8 cellular contexts compared by ENCODE assay signal in genomic region chr5:172765766-172766286, GRCh38. TPM values are rescaled to one million over a fixed set of nuclear protein-coding genes. Genes with fewer than 3 reads are reported as not detected.
A peak's percentile ranks its signal among the peaks of the same experiment; 100 is the strongest.
DNase-seq lines count a peak whose midpoint lies in the region; ATAC-seq and TF ChIP-seq lines count a peak whose summit lies in the region.

No MANE protein-coding gene starts in this region.

- no peak for TF ChIP-seq EP300 in ovary (IDR thresholded peaks at IDR 0.05)

- intact Hi-C loops in ovary (cut with DNase I) = loop anchor here in 3 of 4 donors (5.0 kb wide), 2 partner anchors 49 to 136 kb away; no protein-coding TSS in a partner anchor

- H3K4me3 ChIP-seq in DND-41 (ENCODE audit: low read depth in 1 of 2, low read length in 2 of 2) (peak overlapping the region in 1 of 2 experiments; percentile 55; a peak in 2 of 4 replicates), ovary (peak overlapping the region; percentile 82)

- H3K4me1 ChIP-seq in DND-41 (ENCODE audit: insufficient read depth, low read length) (peaks cover 37% of the 10 kb centered on the region), ovary (ENCODE audit: insufficient read depth) (peaks cover 11% of the 10 kb centered on the region)

- H4K20me1 ChIP-seq in DND-41 (ENCODE audit: insufficient read depth, low read length) = peaks cover 19% of the 10 kb centered on the region

- peak overlapping the region; percentile 68 for H2AFZ ChIP-seq in DND-41 (ENCODE audit: low read depth, low read length)

- H3K4me2 ChIP-seq in DND-41 (ENCODE audit: insufficient read depth, low read length) = peak overlapping the region; percentile 65

- peaks cover 15% of the 10 kb centered on the region for H3K79me2 ChIP-seq in DND-41 (ENCODE audit: insufficient read depth, low read length)

- H3K27ac ChIP-seq in DND-41 (ENCODE audit: low read length) (no peak overlapping the region), ovary (peak overlapping the region; percentile 40 to 98)

- TF ChIP-seq CTCF in DND-41 (IDR thresholded peaks at IDR 0.05; ENCODE audit: borderline replicate concordance, extremely low read depth, low read length, poor library complexity, severe bottlenecking) = no peak
- TF ChIP-seq CTCF in ovary (IDR thresholded peaks at IDR 0.05) = peak in 1 of 3 donors; percentile 5

- H3K9ac ChIP-seq in DND-41 (ENCODE audit: low read depth, low read length) = peak overlapping the region; percentile 45

- DNase-seq in DND-41 = no peak
- peak; percentile 97 for DNase-seq in fibroblast of gingiva (ENCODE audit: low read depth)
- DNase-seq in ovary = peak in 2 of 5 donors; percentile 36 to 44
- no peak for DNase-seq in HUDEP-2 (lab: John Stamatoyannopoulos, UW; ENCODE audit: unreplicated experiment in 76 of 76)

- no peaks in the 10 kb centered on the region for H3K27me3 ChIP-seq in DND-41 (ENCODE audit: insufficient read depth, low read length, poor library complexity)
- H3K27me3 ChIP-seq in ovary = no peaks in the 10 kb centered on the region

- H3K9me3 ChIP-seq in DND-41 (ENCODE audit: insufficient read depth, low read length, severe bottlenecking) = no peaks in the 10 kb centered on the region
- H3K9me3 ChIP-seq in ovary = no peaks in the 10 kb centered on the region

- 11 to 14% (median 13%) methylated on average over 4 of the region's 4 CpGs for WGBS in ovary, 3 donors

- H3K36me3 ChIP-seq in DND-41 (ENCODE audit: insufficient read depth, low read length) (peaks cover 19% of the 10 kb centered on the region), ovary (no peaks in the 10 kb centered on the region)

- TF ChIP-seq POLR2A in ovary (IDR thresholded peaks at IDR 0.05) = no peak

- no peak for ATAC-seq in DND-41 (ENCODE audit: insufficient read depth, low read depth)
- peak; percentile 13 for ATAC-seq in SK-N-SH treated with all-trans-retinoic acid at 6 μM for 48 hours
- ATAC-seq in GM19397 (IDR thresholded peaks at IDR 0.05; ENCODE audit: unreplicated experiment) = no peak
- ATAC-seq in HG02763 (IDR thresholded peaks at IDR 0.05; ENCODE audit: unreplicated experiment) = no peak
- no peak for ATAC-seq in GM18517 (IDR thresholded peaks at IDR 0.05; ENCODE audit: unreplicated experiment)

TF ChIP-seq in SK-N-SH treated with all-trans-retinoic acid at 6 μM for 48 hours, 23 proteins besides CTCF, POLR2A, EP300 and RAD21:
- TF ChIP-seq ARNTL (CRISPR knock-in tag; IDR thresholded peaks at IDR 0.05; ENCODE audit: borderline replicate concordance, low read depth) (no peak), TSHZ2 (CRISPR knock-in tag; IDR thresholded peaks at IDR 0.05) (no peak), ZNF8 (CRISPR knock-in tag; IDR thresholded peaks at IDR 0.05) (0 out of 2 replicates have a peak, but pooled peaks have one; percentile 20), ZFP3 (CRISPR knock-in tag; IDR thresholded peaks at IDR 0.05) (peak; percentile 71), CSRNP3 (CRISPR knock-in tag; IDR thresholded peaks at IDR 0.05) (peak; percentile 41; the same call in 1 of the 2 replicates), ZFP30 (CRISPR knock-in tag; IDR thresholded peaks at IDR 0.05) (no peak), CREB5 (CRISPR knock-in tag; IDR thresholded peaks at IDR 0.05; ENCODE audit: low read depth) (peak; percentile 28), POU6F1 (CRISPR knock-in tag; IDR thresholded peaks at IDR 0.05; ENCODE audit: borderline replicate concordance, low read depth) (no peak), CSDC2 (CRISPR knock-in tag; IDR thresholded peaks at IDR 0.05) (0 out of 2 replicates have a peak, but pooled peaks have one; percentile 47), RARB (CRISPR knock-in tag; IDR thresholded peaks at IDR 0.05) (no peak), TCF4 (CRISPR knock-in tag; IDR thresholded peaks at IDR 0.05; ENCODE audit: borderline replicate concordance) (no peak), PATZ1 (CRISPR knock-in tag; IDR thresholded peaks at IDR 0.05; ENCODE audit: borderline replicate concordance) (peak; percentile 70; the same call in 1 of the 2 replicates), GLIS3 (CRISPR knock-in tag; IDR thresholded peaks at IDR 0.05) (peak; percentile 82; the same call in 1 of the 2 replicates), ZNF70 (CRISPR knock-in tag; IDR thresholded peaks at IDR 0.05) (no peak), ESRRG (CRISPR knock-in tag; IDR thresholded peaks at IDR 0.05) (0 out of 2 replicates have a peak, but pooled peaks have one; percentile 49), ISL1 (CRISPR knock-in tag; IDR thresholded peaks at IDR 0.05) (no peak), SNAI2 (CRISPR knock-in tag; IDR thresholded peaks at IDR 0.05) (0 out of 2 replicates have a peak, but pooled peaks have one; percentile 40)

RNA-seq across cellular contexts. Expression of gene DUSP1, which starts 5.2 kb away (rescaled TPM):
- total RNA-seq in ovary = 1,000 to 10,000 TPM in 2 of 7 donors, 100 to 1,000 TPM in 5; 112 to 2,672 (median 185) TPM
- polyA plus RNA-seq in ovary = 100 to 1,000 TPM; 201 to 248 TPM
